Comparison of ENCODE assay signal across 16 cellular contexts in genomic region chr4:37480509-37480908, GRCh38.
"Had no signal": no experiment of that assay in that cellular context is flagged by ENCODE, and none has a peak within 500 bp of the region (broad histone marks: within the 10 kb centered on the region; RNA-seq: fewer than 3 reads in every experiment).

No MANE protein-coding gene starts in this region.

- H3K36me3 ChIP-seq: neural progenitor cell, pancreas, right lobe of liver, stomach had no signal

- H2AFZ ChIP-seq: hepatocyte, neural progenitor cell had no signal

- H3K27ac ChIP-seq: hepatocyte, neural progenitor cell, psoas muscle, right lobe of liver, skin epidermis had no signal

- H3K4me1 ChIP-seq: neural progenitor cell, psoas muscle had no signal

- H3K4me2 ChIP-seq: hepatocyte, neural progenitor cell had no signal

- ATAC-seq: effector memory CD8-positive, alpha-beta T cell; natural killer cell treated with Interleukin-12 subunit alpha and Interleukin-12 subunit beta and Interleukin-15 and Interleukin-18, amount 100 ng/mL, for 72 hours; pancreas; psoas muscle had no signal

- H3K4me3 ChIP-seq: hepatocyte, neural progenitor cell, pancreas, psoas muscle, right lobe of liver, skin epidermis, stomach had no signal

- H3K9me3 ChIP-seq: pancreas, psoas muscle, right lobe of liver, stomach had no signal

- H3K9ac ChIP-seq: neural progenitor cell had no signal

- DNase-seq: effector memory CD8-positive, alpha-beta T cell; foreskin melanocyte; head of caudate nucleus; mammary epithelial cell; nucleus accumbens; pancreas; psoas muscle; retina; right lobe of liver; stimulated activated CD4-positive, alpha-beta T cell treated with anti-CD3 and anti-CD28 coated beads, Interleukin-2, amount 100 ng/mL, for 24 hours; stimulated activated naive CD4-positive, alpha-beta T cell; stomach had no signal

- H3K27me3 ChIP-seq: hepatocyte, neural progenitor cell, pancreas, right lobe of liver, stomach had no signal
